In the genomic region with DNA sequence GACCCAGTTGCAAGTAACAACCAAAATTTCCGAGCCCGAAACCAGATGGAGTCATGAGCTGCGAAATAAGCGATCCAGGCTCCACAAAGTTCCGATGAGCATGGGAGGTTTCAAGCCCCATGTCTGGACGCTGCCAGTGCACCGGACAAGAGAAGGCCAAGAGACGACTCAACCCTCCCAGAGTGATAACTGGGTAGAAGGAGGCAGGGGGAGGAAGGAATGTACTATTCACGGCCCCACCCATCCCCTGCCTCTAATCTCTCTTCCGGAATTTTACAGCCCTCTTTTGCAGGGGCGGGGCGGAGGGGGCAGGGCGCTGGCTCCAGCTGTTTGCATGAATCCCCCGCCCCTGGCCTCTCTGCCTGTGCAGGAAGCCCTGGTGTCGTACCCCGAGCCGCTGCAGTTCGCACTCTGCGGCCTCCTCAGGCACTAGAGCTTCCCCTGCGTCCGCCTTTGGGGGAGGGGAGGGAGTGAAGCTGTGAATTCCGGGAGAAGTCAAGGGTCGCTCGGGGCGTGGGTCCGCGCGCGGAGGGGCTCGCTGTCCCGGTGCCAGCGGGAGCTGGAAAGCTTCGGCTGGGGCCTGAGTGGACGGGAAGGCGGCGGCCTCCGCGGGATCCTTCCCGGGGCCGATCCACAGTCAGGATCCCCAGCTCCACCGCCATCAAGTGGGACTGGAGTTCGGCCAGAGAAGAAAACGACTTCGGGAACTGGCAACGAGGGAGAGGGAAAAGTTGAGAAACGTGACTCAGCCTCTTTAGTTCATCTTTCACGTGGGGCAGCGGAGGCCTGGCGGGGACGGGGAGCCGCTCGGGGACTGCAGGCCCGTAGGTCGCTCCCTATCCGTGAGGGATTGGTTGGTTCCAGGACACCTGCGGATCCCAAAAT, we compare ENCODE assay signal across 1 cellular context.
TF ChIP-seq lines count a peak whose summit lies in the region.

No MANE protein-coding gene starts in this region.

TF ChIP-seq in K562, 482 proteins besides CTCF, POLR2A, EP300 and RAD21 (continued from another document and continues in another):
- TF ChIP-seq, protein P1, sequence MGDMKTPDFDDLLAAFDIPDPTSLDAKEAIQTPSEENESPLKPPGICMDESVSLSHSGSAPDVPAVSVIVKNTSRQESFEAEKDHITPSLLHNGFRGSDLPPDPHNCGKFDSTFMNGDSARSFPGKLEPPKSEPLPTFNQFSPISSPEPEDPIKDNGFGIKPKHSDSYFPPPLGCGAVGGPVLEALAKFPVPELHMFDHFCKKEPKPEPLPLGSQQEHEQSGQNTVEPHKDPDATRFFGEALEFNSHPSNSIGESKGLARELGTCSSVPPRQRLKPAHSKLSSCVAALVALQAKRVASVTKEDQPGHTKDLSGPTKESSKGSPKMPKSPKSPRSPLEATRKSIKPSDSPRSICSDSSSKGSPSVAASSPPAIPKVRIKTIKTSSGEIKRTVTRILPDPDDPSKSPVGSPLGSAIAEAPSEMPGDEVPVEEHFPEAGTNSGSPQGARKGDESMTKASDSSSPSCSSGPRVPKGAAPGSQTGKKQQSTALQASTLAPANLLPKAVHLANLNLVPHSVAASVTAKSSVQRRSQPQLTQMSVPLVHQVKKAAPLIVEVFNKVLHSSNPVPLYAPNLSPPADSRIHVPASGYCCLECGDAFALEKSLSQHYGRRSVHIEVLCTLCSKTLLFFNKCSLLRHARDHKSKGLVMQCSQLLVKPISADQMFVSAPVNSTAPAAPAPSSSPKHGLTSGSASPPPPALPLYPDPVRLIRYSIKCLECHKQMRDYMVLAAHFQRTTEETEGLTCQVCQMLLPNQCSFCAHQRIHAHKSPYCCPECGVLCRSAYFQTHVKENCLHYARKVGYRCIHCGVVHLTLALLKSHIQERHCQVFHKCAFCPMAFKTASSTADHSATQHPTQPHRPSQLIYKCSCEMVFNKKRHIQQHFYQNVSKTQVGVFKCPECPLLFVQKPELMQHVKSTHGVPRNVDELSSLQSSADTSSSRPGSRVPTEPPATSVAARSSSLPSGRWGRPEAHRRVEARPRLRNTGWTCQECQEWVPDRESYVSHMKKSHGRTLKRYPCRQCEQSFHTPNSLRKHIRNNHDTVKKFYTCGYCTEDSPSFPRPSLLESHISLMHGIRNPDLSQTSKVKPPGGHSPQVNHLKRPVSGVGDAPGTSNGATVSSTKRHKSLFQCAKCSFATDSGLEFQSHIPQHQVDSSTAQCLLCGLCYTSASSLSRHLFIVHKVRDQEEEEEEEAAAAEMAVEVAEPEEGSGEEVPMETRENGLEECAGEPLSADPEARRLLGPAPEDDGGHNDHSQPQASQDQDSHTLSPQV (IDR thresholded peaks at IDR 0.05), result peak; percentile 92
- TF ChIP-seq JUN (IDR thresholded peaks at IDR 0.05; ENCODE audit: borderline replicate concordance, low read depth, low read length) (peak; percentile 44; the same call in 1 of the 2 replicates), JUN (CRISPR knock-in tag; IDR thresholded peaks at IDR 0.05; ENCODE audit: borderline replicate concordance) (peak; percentile 28; the same call in 1 of the 2 replicates), HLTF (IDR thresholded peaks at IDR 0.05) (peak; percentile 92), TAF1 (IDR thresholded peaks at IDR 0.05; ENCODE audit: control insufficient read depth, extremely low read depth, insufficient read depth, low read length, severe bottlenecking) (peak; percentile 93), SMARCE1 (IDR thresholded peaks at IDR 0.05) (peak; percentile 66), PTTG1 (tag; IDR thresholded peaks at IDR 0.05; ENCODE audit: low read depth) (no peak), MTA3 (IDR thresholded peaks at IDR 0.05; ENCODE audit: borderline replicate concordance) (peak; percentile 93), CTBP1 (IDR thresholded peaks at IDR 0.05; ENCODE audit: borderline replicate concordance) (peak; percentile 94), ZNF583 (CRISPR knock-in tag; IDR thresholded peaks at IDR 0.05) (peak; percentile 91), MEIS2 (IDR thresholded peaks at IDR 0.05; ENCODE audit: partially characterized antibody) (peak; percentile 44), MIER1 (IDR thresholded peaks at IDR 0.05; ENCODE audit: low read depth) (no peak; the same call in 1 of the 2 replicates), SRSF7 (optimal IDR thresholded peaks at IDR 0.05; ENCODE audit: low read depth, low read length) (no peak), SREBF2 (CRISPR knock-in tag; IDR thresholded peaks at IDR 0.05) (no peak), RBM17 (IDR thresholded peaks at IDR 0.05; ENCODE audit: borderline replicate concordance, low read depth, low read length) (no peak), ZNF717 (CRISPR knock-in tag; IDR thresholded peaks at IDR 0.05) (no peak), BCL6 (CRISPR knock-in tag; IDR thresholded peaks at IDR 0.05) (peak; percentile 0), ETV1 (tag; conservative IDR thresholded peaks at IDR 0.05; ENCODE audit: low read depth) (peak; percentile 98), FIP1L1 (IDR thresholded peaks at IDR 0.05; ENCODE audit: low read depth, low read length, poor library complexity, severe bottlenecking) (peak; percentile 81), EP400 (IDR thresholded peaks at IDR 0.05) (peak; percentile 89), NELFE (IDR thresholded peaks at IDR 0.05; ENCODE audit: insufficient read depth, insufficient read length) (no peak), ETV6 (IDR thresholded peaks at IDR 0.05; ENCODE audit: borderline replicate concordance in 1 of 2, low read depth in 2 of 2, low read length in 1 of 2) (peak; percentile 36 to 69; a peak in 3 of 4 replicates), ETV6 (CRISPR knock-in tag; IDR thresholded peaks at IDR 0.05; ENCODE audit: borderline replicate concordance) (no peak), HNRNPL (IDR thresholded peaks at IDR 0.05; ENCODE audit: low read depth, low read length) (no peak), ZNF77 (CRISPR knock-in tag; IDR thresholded peaks at IDR 0.05) (no peak), SMARCA5 (IDR thresholded peaks at IDR 0.05) (no peak), SIX5 (IDR thresholded peaks at IDR 0.05; ENCODE audit: borderline replicate concordance in 1 of 2, insufficient read depth in 1 of 2, low read depth in 1 of 2, low read length in 2 of 2) (no peak), SMAD2 (IDR thresholded peaks at IDR 0.05; ENCODE audit: low read depth, low read length) (no peak), ZNF830 (CRISPR knock-in tag; IDR thresholded peaks at IDR 0.05) (peak; percentile 17; the same call in 1 of the 2 replicates), PCBP1 (IDR thresholded peaks at IDR 0.05; ENCODE audit: low read depth, low read length, poor library complexity, severe bottlenecking) (peak; percentile 71), GTF2E2 (tag; IDR thresholded peaks at IDR 0.05) (peak; percentile 93), ZNF24 (IDR thresholded peaks at IDR 0.05) (peak; percentile 55; the same call in 1 of the 2 replicates)
- TF ChIP-seq, protein P2, sequence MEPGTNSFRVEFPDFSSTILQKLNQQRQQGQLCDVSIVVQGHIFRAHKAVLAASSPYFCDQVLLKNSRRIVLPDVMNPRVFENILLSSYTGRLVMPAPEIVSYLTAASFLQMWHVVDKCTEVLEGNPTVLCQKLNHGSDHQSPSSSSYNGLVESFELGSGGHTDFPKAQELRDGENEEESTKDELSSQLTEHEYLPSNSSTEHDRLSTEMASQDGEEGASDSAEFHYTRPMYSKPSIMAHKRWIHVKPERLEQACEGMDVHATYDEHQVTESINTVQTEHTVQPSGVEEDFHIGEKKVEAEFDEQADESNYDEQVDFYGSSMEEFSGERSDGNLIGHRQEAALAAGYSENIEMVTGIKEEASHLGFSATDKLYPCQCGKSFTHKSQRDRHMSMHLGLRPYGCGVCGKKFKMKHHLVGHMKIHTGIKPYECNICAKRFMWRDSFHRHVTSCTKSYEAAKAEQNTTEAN (CRISPR knock-in tag; IDR thresholded peaks at IDR 0.05), result peak; percentile 70; the same call in 1 of the 2 replicates
- TF ChIP-seq, protein P3, sequence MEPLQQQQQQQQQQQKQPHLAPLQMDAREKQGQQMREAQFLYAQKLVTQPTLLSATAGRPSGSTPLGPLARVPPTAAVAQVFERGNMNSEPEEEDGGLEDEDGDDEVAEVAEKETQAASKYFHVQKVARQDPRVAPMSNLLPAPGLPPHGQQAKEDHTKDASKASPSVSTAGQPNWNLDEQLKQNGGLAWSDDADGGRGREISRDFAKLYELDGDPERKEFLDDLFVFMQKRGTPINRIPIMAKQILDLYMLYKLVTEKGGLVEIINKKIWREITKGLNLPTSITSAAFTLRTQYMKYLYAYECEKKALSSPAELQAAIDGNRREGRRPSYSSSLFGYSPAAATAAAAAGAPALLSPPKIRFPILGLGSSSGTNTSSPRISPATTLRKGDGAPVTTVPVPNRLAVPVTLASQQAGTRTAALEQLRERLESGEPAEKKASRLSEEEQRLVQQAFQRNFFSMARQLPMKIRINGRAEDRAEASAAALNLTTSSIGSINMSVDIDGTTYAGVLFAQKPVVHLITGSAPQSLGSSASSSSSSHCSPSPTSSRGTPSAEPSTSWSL (CRISPR knock-in tag; IDR thresholded peaks at IDR 0.05; ENCODE audit: borderline replicate concordance), result peak; percentile 92; the same call in 1 of the 2 replicates
- TF ChIP-seq, protein P4, sequence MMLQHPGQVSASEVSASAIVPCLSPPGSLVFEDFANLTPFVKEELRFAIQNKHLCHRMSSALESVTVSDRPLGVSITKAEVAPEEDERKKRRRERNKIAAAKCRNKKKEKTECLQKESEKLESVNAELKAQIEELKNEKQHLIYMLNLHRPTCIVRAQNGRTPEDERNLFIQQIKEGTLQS (IDR thresholded peaks at IDR 0.05), result no peak
- TF ChIP-seq, protein P4 (CRISPR knock-in tag; conservative IDR thresholded peaks at IDR 0.05), result no peak; the same call in 1 of the 2 replicates
- TF ChIP-seq, protein P5, sequence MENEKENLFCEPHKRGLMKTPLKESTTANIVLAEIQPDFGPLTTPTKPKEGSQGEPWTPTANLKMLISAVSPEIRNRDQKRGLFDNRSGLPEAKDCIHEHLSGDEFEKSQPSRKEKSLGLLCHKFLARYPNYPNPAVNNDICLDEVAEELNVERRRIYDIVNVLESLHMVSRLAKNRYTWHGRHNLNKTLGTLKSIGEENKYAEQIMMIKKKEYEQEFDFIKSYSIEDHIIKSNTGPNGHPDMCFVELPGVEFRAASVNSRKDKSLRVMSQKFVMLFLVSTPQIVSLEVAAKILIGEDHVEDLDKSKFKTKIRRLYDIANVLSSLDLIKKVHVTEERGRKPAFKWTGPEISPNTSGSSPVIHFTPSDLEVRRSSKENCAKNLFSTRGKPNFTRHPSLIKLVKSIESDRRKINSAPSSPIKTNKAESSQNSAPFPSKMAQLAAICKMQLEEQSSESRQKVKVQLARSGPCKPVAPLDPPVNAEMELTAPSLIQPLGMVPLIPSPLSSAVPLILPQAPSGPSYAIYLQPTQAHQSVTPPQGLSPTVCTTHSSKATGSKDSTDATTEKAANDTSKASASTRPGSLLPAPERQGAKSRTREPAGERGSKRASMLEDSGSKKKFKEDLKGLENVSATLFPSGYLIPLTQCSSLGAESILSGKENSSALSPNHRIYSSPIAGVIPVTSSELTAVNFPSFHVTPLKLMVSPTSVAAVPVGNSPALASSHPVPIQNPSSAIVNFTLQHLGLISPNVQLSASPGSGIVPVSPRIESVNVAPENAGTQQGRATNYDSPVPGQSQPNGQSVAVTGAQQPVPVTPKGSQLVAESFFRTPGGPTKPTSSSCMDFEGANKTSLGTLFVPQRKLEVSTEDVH (IDR thresholded peaks at IDR 0.05; ENCODE audit: low read depth, partially characterized antibody), result no peak
- TF ChIP-seq, protein P6, sequence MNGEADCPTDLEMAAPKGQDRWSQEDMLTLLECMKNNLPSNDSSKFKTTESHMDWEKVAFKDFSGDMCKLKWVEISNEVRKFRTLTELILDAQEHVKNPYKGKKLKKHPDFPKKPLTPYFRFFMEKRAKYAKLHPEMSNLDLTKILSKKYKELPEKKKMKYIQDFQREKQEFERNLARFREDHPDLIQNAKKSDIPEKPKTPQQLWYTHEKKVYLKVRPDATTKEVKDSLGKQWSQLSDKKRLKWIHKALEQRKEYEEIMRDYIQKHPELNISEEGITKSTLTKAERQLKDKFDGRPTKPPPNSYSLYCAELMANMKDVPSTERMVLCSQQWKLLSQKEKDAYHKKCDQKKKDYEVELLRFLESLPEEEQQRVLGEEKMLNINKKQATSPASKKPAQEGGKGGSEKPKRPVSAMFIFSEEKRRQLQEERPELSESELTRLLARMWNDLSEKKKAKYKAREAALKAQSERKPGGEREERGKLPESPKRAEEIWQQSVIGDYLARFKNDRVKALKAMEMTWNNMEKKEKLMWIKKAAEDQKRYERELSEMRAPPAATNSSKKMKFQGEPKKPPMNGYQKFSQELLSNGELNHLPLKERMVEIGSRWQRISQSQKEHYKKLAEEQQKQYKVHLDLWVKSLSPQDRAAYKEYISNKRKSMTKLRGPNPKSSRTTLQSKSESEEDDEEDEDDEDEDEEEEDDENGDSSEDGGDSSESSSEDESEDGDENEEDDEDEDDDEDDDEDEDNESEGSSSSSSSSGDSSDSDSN (IDR thresholded peaks at IDR 0.05; ENCODE audit: borderline replicate concordance in 1 of 2, low read depth in 2 of 2, low read length in 2 of 2), result peak; percentile 61 to 77; a peak in 1 of 4 replicates
- TF ChIP-seq, protein P7, sequence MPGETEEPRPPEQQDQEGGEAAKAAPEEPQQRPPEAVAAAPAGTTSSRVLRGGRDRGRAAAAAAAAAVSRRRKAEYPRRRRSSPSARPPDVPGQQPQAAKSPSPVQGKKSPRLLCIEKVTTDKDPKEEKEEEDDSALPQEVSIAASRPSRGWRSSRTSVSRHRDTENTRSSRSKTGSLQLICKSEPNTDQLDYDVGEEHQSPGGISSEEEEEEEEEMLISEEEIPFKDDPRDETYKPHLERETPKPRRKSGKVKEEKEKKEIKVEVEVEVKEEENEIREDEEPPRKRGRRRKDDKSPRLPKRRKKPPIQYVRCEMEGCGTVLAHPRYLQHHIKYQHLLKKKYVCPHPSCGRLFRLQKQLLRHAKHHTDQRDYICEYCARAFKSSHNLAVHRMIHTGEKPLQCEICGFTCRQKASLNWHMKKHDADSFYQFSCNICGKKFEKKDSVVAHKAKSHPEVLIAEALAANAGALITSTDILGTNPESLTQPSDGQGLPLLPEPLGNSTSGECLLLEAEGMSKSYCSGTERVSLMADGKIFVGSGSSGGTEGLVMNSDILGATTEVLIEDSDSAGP (CRISPR knock-in tag; IDR thresholded peaks at IDR 0.05), result no peak
